Comparison of ENCODE assay signal across 8 cellular contexts in the genomic region with DNA sequence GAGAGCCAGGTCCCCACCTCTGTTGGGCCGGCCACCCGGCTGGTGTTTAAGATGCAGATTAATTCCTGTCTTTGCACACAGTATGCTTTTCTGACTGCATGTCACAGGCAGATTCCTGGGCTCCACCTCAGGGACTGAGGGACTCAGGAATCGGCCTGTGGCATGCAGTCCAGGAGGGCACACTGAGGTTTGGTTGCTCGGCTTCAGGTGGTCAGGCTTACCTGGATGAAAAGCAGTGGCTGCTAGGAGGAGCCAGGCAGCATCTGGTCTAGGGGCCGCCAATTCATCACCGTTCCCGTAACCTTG. TPM values are rescaled to one million over a fixed set of nuclear protein-coding genes. Genes with fewer than 3 reads are reported as not detected.
DNase-seq lines count a peak whose midpoint lies in the region; ATAC-seq and TF ChIP-seq lines count a peak whose summit lies in the region.

No MANE protein-coding gene starts in this region.

- H3K9me3 ChIP-seq in MG63 (no peaks in the 10 kb centered on the region), duodenal mucosa (ENCODE audit: control insufficient read depth in 1 of 2, low read length in 2 of 2) (no peaks in the 10 kb centered on the region)

- no peak for TF ChIP-seq CTCF in CD14-positive monocyte (IDR thresholded peaks at IDR 0.05)
- TF ChIP-seq CTCF in nephron progenitor cell (IDR thresholded peaks at IDR 0.05): no peak

- H3K4me3 ChIP-seq in MG63: peak overlapping the region; percentile 91
- peak overlapping the region; percentile 84 to 94 for H3K4me3 ChIP-seq in duodenal mucosa (ENCODE audit: low read depth in 1 of 2, low read length in 2 of 2)

- H3K27me3 ChIP-seq in MG63 (no peaks in the 10 kb centered on the region), duodenal mucosa (ENCODE audit: control insufficient read depth in 1 of 2, insufficient read depth in 2 of 2, low read length in 2 of 2) (no peaks in the 10 kb centered on the region)

- no peaks in the 10 kb centered on the region for H3K9me3 Mint-ChIP-seq in CD14-positive monocyte
- no peaks in the 10 kb centered on the region for H3K9me3 Mint-ChIP-seq in nephron progenitor cell

- intact Hi-C loops in CD14-positive monocyte (cut with micrococcal nuclease): loop anchor here (5.0 kb wide), 1 partner anchor 70 kb away; a partner anchor contains a TSS

- H3K4me1 ChIP-seq in duodenal mucosa (ENCODE audit: control insufficient read depth in 1 of 2, insufficient read depth in 2 of 2, low read length in 2 of 2): peaks cover 35 to 39% of the 10 kb centered on the region in 2 donors

- no peak for ATAC-seq in HG03442 (IDR thresholded peaks at IDR 0.05; ENCODE audit: unreplicated experiment)
- ATAC-seq in HG03108 (IDR thresholded peaks at IDR 0.05; ENCODE audit: unreplicated experiment): no peak

- peak overlapping the region; percentile 83 to 87 for H3K9ac ChIP-seq in duodenal mucosa (ENCODE audit: low read depth in 1 of 2, low read length in 2 of 2)

- H3K36me3 ChIP-seq in MG63 (peaks cover 44% of the 10 kb centered on the region), duodenal mucosa (ENCODE audit: control insufficient read depth in 1 of 2, insufficient read depth in 2 of 2, low read length in 2 of 2) (peaks cover 7 to 23% of the 10 kb centered on the region in 2 donors)

- H3K27me3 Mint-ChIP-seq in CD14-positive monocyte (ENCODE audit: low read depth in 3 of 3): no peaks in the 10 kb centered on the region
- no peaks in the 10 kb centered on the region for H3K27me3 Mint-ChIP-seq in nephron progenitor cell (ENCODE audit: low read depth, poor library complexity)

- H3K4me1 Mint-ChIP-seq in CD14-positive monocyte (peaks cover 43% of the 10 kb centered on the region), nephron progenitor cell (peaks cover 65% of the 10 kb centered on the region)

- H3K36me3 Mint-ChIP-seq in CD14-positive monocyte: peaks cover 27 to 28% of the 10 kb centered on the region in 2 donors
- peaks cover 24% of the 10 kb centered on the region for H3K36me3 Mint-ChIP-seq in nephron progenitor cell (ENCODE audit: low read depth)

- DNase-seq in CD14-positive monocyte (ENCODE audit: low spot score): no peak
- DNase-seq in MG63: no peak
- no peak for DNase-seq in nephron progenitor cell
- DNase-seq in NCI-H345 (lab: John Stamatoyannopoulos, UW): no peak
- no peak for DNase-seq in NCI-H2227 (lab: John Stamatoyannopoulos, UW; ENCODE audit: unreplicated experiment)

- no peak overlapping the region for H3K27ac ChIP-seq in duodenal mucosa (ENCODE audit: low read depth, low read length)

- H3K27ac Mint-ChIP-seq in CD14-positive monocyte: peak overlapping the region in 5 of 7 donors; percentile 69 to 82 (median 74)
- H3K27ac Mint-ChIP-seq in nephron progenitor cell: no peak overlapping the region

- H3K4me3 Mint-ChIP-seq in CD14-positive monocyte: peak overlapping the region; percentile 85 to 98
- peak overlapping the region; percentile 93 for H3K4me3 Mint-ChIP-seq in nephron progenitor cell

RNA-seq across cellular contexts. Expression of a gene that starts 1.1 kb away (rescaled TPM):
- 10 to 100 TPM in 1 of 2 donors, 1 to 10 TPM in 1; 8.7 to 10.2 TPM for polyA plus RNA-seq in CD14-positive monocyte
- 31.6 and 31.7 TPM in 2 replicates for total RNA-seq in MG63 (2014; rRNA removed; shearing (Covaris generic); ENCODE audit: low replicate concordance)

RNA-seq across cellular contexts. Expression of a gene that starts 27.4 kb away (rescaled TPM):
- polyA plus RNA-seq in CD14-positive monocyte: not detected
- total RNA-seq in MG63 (2014; rRNA removed; shearing (Covaris generic); ENCODE audit: low replicate concordance): not detected in 2 replicates
